Comparison of ENCODE assay signal across 8 cellular contexts in genomic region chr9:129027685-129028191, GRCh38. TPM values are rescaled to one million over a fixed set of nuclear protein-coding genes. Genes with fewer than 3 reads are reported as not detected.
DNase-seq lines count a peak whose midpoint lies in the region; ATAC-seq and TF ChIP-seq lines count a peak whose summit lies in the region.

No MANE protein-coding gene starts in this region.

- peak; percentile 52 for ATAC-seq in HG02759 (IDR thresholded peaks at IDR 0.05; ENCODE audit: unreplicated experiment)

- TF ChIP-seq CTCF in spleen (IDR thresholded peaks at IDR 0.05 in 8 of 11, conservative IDR thresholded peaks at IDR 0.05 in 3 of 11) (no peak), GM10248 (IDR thresholded peaks at IDR 0.05; ENCODE audit: control extremely low read depth, extremely low read depth, low read depth, missing control alignments) (no peak)

- no peaks in the 10 kb centered on the region for H3K9me3 Mint-ChIP-seq in activated naive CD8-positive, alpha-beta T cell (ENCODE audit: low read depth)

- H3K4me1 ChIP-seq in iPS DF 6.9 (ENCODE audit: control insufficient read depth, insufficient read depth, low read length) = 0 out of 2 replicates have a peak, but pooled peaks cover 3% of the 10 kb centered on the region
- H3K4me1 ChIP-seq in spleen = peaks cover 12 to 59% (median 42%) of the 10 kb centered on the region in 6 donors

- intact Hi-C loops in spleen (cut with DNase I; ENCODE audit: low total_unique reads) = no loop called here

- WGBS in iPS DF 6.9 (ENCODE audit: insufficient coverage, insufficient read length) = no CpG with 5 or more reads among the region's 47 CpGs
- 2 to 7% (median 5%) methylated on average over 8 to 47 of the region's 47 CpGs for WGBS in spleen, 5 donors

- no peak for TF ChIP-seq POLR2A in spleen (IDR thresholded peaks at IDR 0.05)

- CTCF ChIA-PET in GM10248 (lab: Yijun Ruan, JAX) = interaction anchor here (0.6 to 1.2 kb wide), 23 partner anchors 8 to 291 kb away, joined by 3 to 20 read pairs (median 3); partner anchors contain the start of gene DOLPP1

- peaks cover 17% of the 10 kb centered on the region for H3K4me1 Mint-ChIP-seq in activated naive CD8-positive, alpha-beta T cell (ENCODE audit: low read depth)

- H3K36me3 ChIP-seq in iPS DF 6.9 (ENCODE audit: control insufficient read depth, insufficient read depth, low read length) (no peaks in the 10 kb centered on the region), spleen (no peaks in the 10 kb centered on the region)

- no peaks in the 10 kb centered on the region for H3K9me3 ChIP-seq in iPS DF 6.9 (ENCODE audit: control insufficient read depth, insufficient read depth, low read length)
- no peaks in the 10 kb centered on the region for H3K9me3 ChIP-seq in spleen

- no peaks in the 10 kb centered on the region for H3K36me3 Mint-ChIP-seq in activated naive CD8-positive, alpha-beta T cell

- no peak overlapping the region for H3K27ac Mint-ChIP-seq in activated naive CD8-positive, alpha-beta T cell

- POLR2A ChIA-PET in GM10248 (lab: Yijun Ruan, JAX) = interaction anchor here (0.6 to 1.0 kb wide), 5 partner anchors 9 to 1042 kb away, joined by 3 to 6 read pairs (median 4); partner anchors contain the start of genes MIGA2 and SPTAN1

- no peaks in the 10 kb centered on the region for H3K27me3 Mint-ChIP-seq in activated naive CD8-positive, alpha-beta T cell

- H3K4me3 ChIP-seq in iPS DF 6.9 (ENCODE audit: low read length) (peak overlapping the region; percentile 66; the same call in 1 of the 2 replicates), spleen (peak overlapping the region; percentile 66 to 90 (median 76))

- H3K27me3 ChIP-seq in iPS DF 6.9 (ENCODE audit: control insufficient read depth, insufficient read depth, low read length) (no peaks in the 10 kb centered on the region), spleen (replicated peaks in 1 of 7) (no peaks in the 10 kb centered on the region)

- peak in 2 of 3 experiments; percentile 37 to 63 for DNase-seq in stimulated activated CD4-positive, alpha-beta T cell treated with anti-CD3 and anti-CD28 coated beads, TNF-alpha, amount 100 ng/mL, for 24 hours (ENCODE audit: low read depth in 3 of 3)
- no peak for DNase-seq in stimulated activated CD4-positive, alpha-beta T cell treated with anti-CD3 and anti-CD28 coated beads, Interleukin-4, amount 100 ng/mL, for 24 hours
- peak; percentile 78 for DNase-seq in NCI-H2171 treated with DMSO at 0.1 percent for 48 hours (lab: John Stamatoyannopoulos, UW)
- no peak for DNase-seq in iPS DF 6.9 (ENCODE audit: low read depth, low spot score)
- peak; percentile 96 for DNase-seq in spleen
- no peak for DNase-seq in GM10248 (ENCODE audit: extremely low spot score)

- peak overlapping the region; percentile 90 for H3K4me3 Mint-ChIP-seq in activated naive CD8-positive, alpha-beta T cell

- H3K27ac ChIP-seq in iPS DF 6.9 (ENCODE audit: low read length) = no peak overlapping the region
- H3K27ac ChIP-seq in spleen = peak overlapping the region in 7 of 8 donors; percentile 51 to 87 (median 72)

RNA-seq across cellular contexts. Expression of gene SH3GLB2, which starts 0.4 kb away (rescaled TPM):
- total RNA-seq in spleen = 10 to 100 TPM; 69.1 to 87.3 (median 75.9) TPM
- 100 to 1,000 TPM in 1 of 3 donors, 10 to 100 TPM in 2; 53.3 to 109 (median 77.8) TPM for polyA plus RNA-seq in spleen

RNA-seq across cellular contexts. Expression of gene MIGA2, which starts 8.7 kb away (rescaled TPM):
- 10 to 100 TPM; 22.7 to 47.1 (median 34.4) TPM for total RNA-seq in spleen
- polyA plus RNA-seq in spleen = 10 to 100 TPM; 20.2 to 34.5 (median 30.3) TPM

RNA-seq across cellular contexts. Expression of gene DOLPP1, which starts 53.2 kb away (rescaled TPM):
- total RNA-seq in spleen = 10 to 100 TPM in 2 of 7 donors, 1 to 10 TPM in 5; 6.0 to 10.1 (median 9.0) TPM
- polyA plus RNA-seq in spleen = 1 to 10 TPM; 4.8 to 8.0 (median 5.1) TPM

Comparison
In these comparisons a context has a peak if more than half of its experiments do, and no peak if none do; other contexts are left out.
1. DNase-seq: peak in stimulated activated CD4-positive, alpha-beta T cell treated with anti-CD3 and anti-CD28 coated beads, TNF-alpha, amount 100 ng/mL, for 24 hours (2 of 3), NCI-H2171 treated with DMSO at 0.1 percent for 48 hours (single experiment) and spleen (single experiment); none in stimulated activated CD4-positive, alpha-beta T cell treated with anti-CD3 and anti-CD28 coated beads, Interleukin-4, amount 100 ng/mL, for 24 hours (single experiment), iPS DF 6.9 (single experiment) and GM10248 (single experiment).